In the genomic region with DNA sequence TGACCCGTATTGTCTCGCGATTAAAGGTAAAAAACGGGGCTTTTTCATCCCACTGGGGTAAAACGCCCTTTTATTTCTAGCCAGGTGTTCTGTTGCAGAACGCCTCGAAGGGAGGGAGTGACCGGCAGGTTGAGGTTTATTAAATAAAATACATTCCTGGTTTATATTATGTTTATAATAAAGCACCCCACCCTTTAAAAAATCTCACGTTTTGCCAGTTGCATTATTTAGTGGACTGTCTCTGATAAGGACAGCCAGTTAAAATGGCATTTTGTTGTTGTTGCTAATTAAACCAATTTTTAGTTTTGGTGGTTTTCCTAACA, we compare ENCODE assay signal across 8 cellular contexts. TPM values are rescaled to one million over a fixed set of nuclear protein-coding genes. Genes with fewer than 3 reads are reported as not detected.
DNase-seq lines count a peak whose midpoint lies in the region; ATAC-seq and TF ChIP-seq lines count a peak whose summit lies in the region.
"Had no signal": no experiment of that assay in that cellular context is flagged by ENCODE, and none has a peak within 500 bp of the region (broad histone marks: within the 10 kb centered on the region; RNA-seq: fewer than 3 reads in every experiment).

No MANE protein-coding gene starts in this region.

- peak overlapping the region; percentile 66 for H3K4me3 ChIP-seq in HFF-Myc (replicated peaks; ENCODE audit: low read depth, low read length)
- peak overlapping the region; percentile 84 for H3K4me3 ChIP-seq in iPS-18a (ENCODE audit: low read length)
- H3K4me3 ChIP-seq: SJSA1 had no signal

- H3K27me3 ChIP-seq in iPS-18a (ENCODE audit: control insufficient read depth, insufficient read depth, low read length) = no peaks in the 10 kb centered on the region
- H3K27me3 ChIP-seq: SJSA1 had no signal

- H3K9me3 Mint-ChIP-seq in activated naive CD4-positive, alpha-beta T cell treated with anti-CD3 and anti-CD28 coated beads, Interleukin-2, amount 50 U/mL, for 72 hours = peaks cover 26 to 28% of the 10 kb centered on the region in 2 donors
- peaks cover 7 to 17% of the 10 kb centered on the region in 2 donors for H3K9me3 Mint-ChIP-seq in stimulated activated naive B cell treated with anti-CD40 and anti-IgM and Interleukin-4, amounts not matched to agents 10 μg/mL and 1 μg/mL and 100 μg/mL, for 72 hours

- H3K4me1 ChIP-seq in iPS-18a (ENCODE audit: control insufficient read depth, low read depth, low read length) = no peaks in the 10 kb centered on the region
- H3K4me1 ChIP-seq: SJSA1 had no signal

- H3K27me3 Mint-ChIP-seq in stimulated activated naive B cell treated with anti-CD40 and anti-IgM and Interleukin-4, amounts not matched to agents 10 μg/mL and 1 μg/mL and 100 μg/mL, for 72 hours = no peaks in the 10 kb centered on the region

- H3K9ac ChIP-seq in iPS-18a (ENCODE audit: low read length) = peak overlapping the region; percentile 68

- no peak overlapping the region for H3K27ac ChIP-seq in iPS-18a (ENCODE audit: low read length)
- H3K27ac ChIP-seq: SJSA1 had no signal

- H3K36me3 Mint-ChIP-seq in activated naive CD4-positive, alpha-beta T cell treated with anti-CD3 and anti-CD28 coated beads, Interleukin-2, amount 50 U/mL, for 72 hours = peaks cover 48 to 65% of the 10 kb centered on the region in 2 donors
- peaks cover 42 to 50% of the 10 kb centered on the region in 2 donors for H3K36me3 Mint-ChIP-seq in stimulated activated naive B cell treated with anti-CD40 and anti-IgM and Interleukin-4, amounts not matched to agents 10 μg/mL and 1 μg/mL and 100 μg/mL, for 72 hours

- H3K36me3 ChIP-seq in iPS-18a (ENCODE audit: control insufficient read depth, low read depth, low read length) = peaks cover 8% of the 10 kb centered on the region
- H3K36me3 ChIP-seq: SJSA1 had no signal

- H3K27ac Mint-ChIP-seq in activated naive CD4-positive, alpha-beta T cell treated with anti-CD3 and anti-CD28 coated beads, Interleukin-2, amount 50 U/mL, for 72 hours = peak overlapping the region; percentile 74 to 84
- H3K27ac Mint-ChIP-seq in stimulated activated naive B cell treated with anti-CD40 and anti-IgM and Interleukin-4, amounts not matched to agents 10 μg/mL and 1 μg/mL and 100 μg/mL, for 72 hours = peak overlapping the region; percentile 100

- no peak for TF ChIP-seq CTCF in HFF-Myc (IDR thresholded peaks at IDR 0.05; ENCODE audit: low read depth, low read length, missing control alignments)

- ATAC-seq in activated naive CD4-positive, alpha-beta T cell treated with anti-CD3 and anti-CD28 coated beads, Interleukin-2, amount 50 U/mL, for 72 hours = no peak
- ATAC-seq in stimulated activated naive B cell treated with anti-CD40 and anti-IgM and Interleukin-4, amounts not matched to agents 10 μg/mL and 1 μg/mL and 100 μg/mL, for 72 hours (replicated peaks) = no peak

- DNase-seq in HFF-Myc (ENCODE audit: extremely low read depth, low read depth) (no peak), AG08395 (ENCODE audit: low spot score) (no peak), SKM-1 treated with dmso at 0.1 percent for 144 hours (lab: John Stamatoyannopoulos, UW; ENCODE audit: unreplicated experiment) (no peak)
- DNase-seq in activated naive CD4-positive, alpha-beta T cell treated with anti-CD3 and anti-CD28 coated beads, Interleukin-2, amount 50 U/mL, for 72 hours (ENCODE audit: low spot score in 2 of 2) = no peak
- DNase-seq in stimulated activated naive B cell treated with anti-CD40 and anti-IgM and Interleukin-4, amounts not matched to agents 10 μg/mL and 1 μg/mL and 100 μg/mL, for 72 hours = no peak
- no peak for DNase-seq in stimulated activated CD4-positive, alpha-beta T cell treated with anti-CD3 and anti-CD28 coated beads, Interleukin-2, amount 100 ng/mL, for 48 hours

- peaks cover 3 to 12% of the 10 kb centered on the region in 2 donors for H3K4me1 Mint-ChIP-seq in stimulated activated naive B cell treated with anti-CD40 and anti-IgM and Interleukin-4, amounts not matched to agents 10 μg/mL and 1 μg/mL and 100 μg/mL, for 72 hours

- H3K9me3 ChIP-seq in iPS-18a (ENCODE audit: control insufficient read depth, low read depth, low read length) = peaks cover 21% of the 10 kb centered on the region

- peak overlapping the region; percentile 94 to 96 for H3K4me3 Mint-ChIP-seq in stimulated activated naive B cell treated with anti-CD40 and anti-IgM and Interleukin-4, amounts not matched to agents 10 μg/mL and 1 μg/mL and 100 μg/mL, for 72 hours

RNA-seq across cellular contexts. Expression of gene ZNF850, which starts 25.1 kb away (rescaled TPM):
- 10 to 100 TPM in 1 of 2 donors, 1 to 10 TPM in 1; 8.0 to 40.7 TPM for total RNA-seq in activated naive CD4-positive, alpha-beta T cell treated with anti-CD3 and anti-CD28 coated beads, Interleukin-2, amount 50 U/mL, for 72 hours

RNA-seq across cellular contexts. Expression of gene ZNF790, which starts 40.4 kb away (rescaled TPM):
- 1 to 10 TPM; 4.6 to 8.0 TPM for total RNA-seq in activated naive CD4-positive, alpha-beta T cell treated with anti-CD3 and anti-CD28 coated beads, Interleukin-2, amount 50 U/mL, for 72 hours

RNA-seq across cellular contexts. Expression of gene ZNF345, which starts 52.9 kb away (rescaled TPM):
- total RNA-seq in activated naive CD4-positive, alpha-beta T cell treated with anti-CD3 and anti-CD28 coated beads, Interleukin-2, amount 50 U/mL, for 72 hours = 1 to 10 TPM; 4.3 to 5.7 TPM
